8 cellular contexts compared by ENCODE assay signal in the genomic region with DNA sequence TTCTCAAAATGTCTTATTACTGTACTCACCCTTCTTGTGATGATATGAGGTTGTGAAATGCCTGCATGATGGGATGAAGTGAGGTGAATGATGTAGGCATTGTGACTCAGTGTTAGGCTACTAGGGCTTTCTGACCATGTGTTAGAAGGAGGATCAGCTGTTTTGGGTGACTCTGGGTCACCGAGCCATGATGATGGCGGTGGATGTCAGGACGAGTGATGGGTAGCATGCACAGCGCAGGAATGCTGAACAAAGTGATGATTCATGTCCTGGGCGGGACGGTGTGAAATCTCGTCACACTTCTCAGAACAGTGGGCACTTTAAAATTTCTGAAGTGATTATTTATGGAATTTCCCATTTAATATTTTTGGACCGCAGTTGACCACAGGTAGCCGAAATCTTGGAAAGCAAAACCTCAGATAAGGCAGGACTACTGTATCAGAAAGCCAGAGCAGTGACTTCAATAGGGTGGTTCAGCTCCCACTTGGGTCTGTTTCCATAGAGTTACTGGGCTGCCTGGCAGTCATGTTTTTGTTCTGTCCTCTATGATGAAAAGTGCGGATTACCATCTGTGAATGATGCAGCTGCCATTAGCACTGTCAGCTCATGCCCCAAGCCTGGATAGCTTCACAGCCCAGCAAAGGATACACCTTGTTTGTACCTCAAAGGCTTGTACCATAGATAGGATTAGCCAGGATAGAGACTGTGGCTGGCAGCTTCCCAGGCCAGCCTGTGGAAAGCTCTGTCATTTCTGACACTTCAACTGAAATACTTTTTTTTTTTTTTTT. TPM values are rescaled to one million over a fixed set of nuclear protein-coding genes. Genes with fewer than 3 reads are reported as not detected.
DNase-seq lines count a peak whose midpoint lies in the region; ATAC-seq and TF ChIP-seq lines count a peak whose summit lies in the region.

No MANE protein-coding gene starts in this region.

- no peaks in the 10 kb centered on the region for H3K27me3 ChIP-seq in thoracic aorta (replicated peaks; ENCODE audit: insufficient read depth)

- peak overlapping the region; percentile 2 to 48 for H3K4me3 Mint-ChIP-seq in activated T-cell treated with anti-CD3 and anti-CD28 coated beads, Interleukin-2, amount 50 U/mL, for 72 hours

- peak overlapping the region; percentile 13 for H3K27ac Mint-ChIP-seq in activated T-cell treated with anti-CD3 and anti-CD28 coated beads, Interleukin-2, amount 50 U/mL, for 72 hours

- peak overlapping the region in 1 of 2 donors; percentile 38 for H3K27ac ChIP-seq in thoracic aorta

- H3K4me3 ChIP-seq in thoracic aorta, result no peak overlapping the region

- DNase-seq in activated CD8-positive, alpha-beta memory T cell treated with anti-CD3 and anti-CD28 coated beads for 24 hours, result peak; percentile 73
- no peak for DNase-seq in activated CD8-positive, alpha-beta memory T cell treated with anti-CD3 and anti-CD28 coated beads, Interleukin-2, amount 50 U/mL, for 48 hours
- DNase-seq in activated T-cell treated with anti-CD3 and anti-CD28 coated beads, Interleukin-2, amount 50 U/mL, for 72 hours, result peak; percentile 52 to 75
- DNase-seq in iris pigment epithelial cell (ENCODE audit: low read depth) (peak; percentile 98), thoracic aorta (ENCODE audit: low spot score) (peak; percentile 42), HuH-7 (ENCODE audit: low spot score) (no peak), pons (ENCODE audit: low spot score) (no peak), cortex of kidney (lab: John Stamatoyannopoulos, UW) (no peak)

- H3K9me3 ChIP-seq in thoracic aorta, result no peaks in the 10 kb centered on the region

- H3K36me3 Mint-ChIP-seq in activated T-cell treated with anti-CD3 and anti-CD28 coated beads, Interleukin-2, amount 50 U/mL, for 72 hours (ENCODE audit: insufficient read depth in 2 of 2), result peaks cover 0 to 1% of the 10 kb centered on the region in 2 donors

- no peaks in the 10 kb centered on the region for H3K9me3 Mint-ChIP-seq in activated T-cell treated with anti-CD3 and anti-CD28 coated beads, Interleukin-2, amount 50 U/mL, for 72 hours

- H3K4me1 Mint-ChIP-seq in activated T-cell treated with anti-CD3 and anti-CD28 coated beads, Interleukin-2, amount 50 U/mL, for 72 hours (ENCODE audit: low read depth), result peaks cover 45% of the 10 kb centered on the region

- no peaks in the 10 kb centered on the region for H3K27me3 Mint-ChIP-seq in activated T-cell treated with anti-CD3 and anti-CD28 coated beads, Interleukin-2, amount 50 U/mL, for 72 hours (ENCODE audit: low read depth)

- no peaks in the 10 kb centered on the region for H3K36me3 ChIP-seq in thoracic aorta

- peaks cover 5 to 24% of the 10 kb centered on the region in 2 donors for H3K4me1 ChIP-seq in thoracic aorta (ENCODE audit: control insufficient read depth in 1 of 2, low read depth in 2 of 2)

- ATAC-seq in activated T-cell treated with anti-CD3 and anti-CD28 coated beads, Interleukin-2, amount 50 U/mL, for 72 hours (replicated peaks in 1 of 2), result peak; percentile 89 to 91
- no peak for ATAC-seq in thoracic aorta (ENCODE audit: insufficient number of reproducible peaks, low FRiP score, low read depth)

- no peak for TF ChIP-seq CTCF in thoracic aorta (IDR thresholded peaks at IDR 0.05)

RNA-seq across cellular contexts. Expression of a gene that starts 26.6 kb away (rescaled TPM):
- total RNA-seq in activated T-cell treated with anti-CD3 and anti-CD28 coated beads, Interleukin-2, amount 50 U/mL, for 72 hours, result 10 to 100 TPM in 1 of 2 donors, 1 to 10 TPM in 1; 5.7 to 12.6 TPM
- 10 to 100 TPM; 25.8 to 48.3 TPM for total RNA-seq in thoracic aorta

Comparison
In these comparisons a context has a peak if more than half of its experiments do, and no peak if none do; other contexts are left out.
1. DNase-seq: peak in activated CD8-positive, alpha-beta memory T cell treated with anti-CD3 and anti-CD28 coated beads for 24 hours (single experiment), activated T-cell treated with anti-CD3 and anti-CD28 coated beads, Interleukin-2, amount 50 U/mL, for 72 hours (2 of 2), iris pigment epithelial cell (single experiment) and thoracic aorta (single experiment); none in activated CD8-positive, alpha-beta memory T cell treated with anti-CD3 and anti-CD28 coated beads, Interleukin-2, amount 50 U/mL, for 48 hours (single experiment), HuH-7 (single experiment), pons (single experiment) and cortex of kidney (single experiment).